In genomic region chr13:73972503-73972902, GRCh38 we compare ENCODE assay signal across 23 cellular contexts.
"Had no signal": no experiment of that assay in that cellular context is flagged by ENCODE, and none has a peak within 500 bp of the region (broad histone marks: within the 10 kb centered on the region; RNA-seq: fewer than 3 reads in every experiment).

No MANE protein-coding gene starts in this region.

- H3K36me3 ChIP-seq: brain microvascular endothelial cell, right atrium auricular region, stomach, thoracic aorta, upper lobe of right lung had no signal

- H3K27ac Mint-ChIP-seq: activated CD4-positive, alpha-beta T cell treated with anti-CD3 and anti-CD28 coated beads, Interleukin-2, amount 10 ng/mL, durations not matched to agents 24 days and 14 days; activated CD8-positive, alpha-beta T cell treated with anti-CD3 and anti-CD28 coated beads, Interleukin-2, amount 10 ng/mL, durations not matched to agents 7 days and 5 days; activated naive CD8-positive, alpha-beta T cell; nephron progenitor cell; progenitor cell of endocrine pancreas had no signal

- H3K27ac ChIP-seq: brain microvascular endothelial cell, foreskin keratinocyte, right atrium auricular region, skin epidermis, stomach, thoracic aorta, upper lobe of right lung had no signal

- ATAC-seq: activated CD8-positive, alpha-beta T cell treated with anti-CD3 and anti-CD28 coated beads, Interleukin-2, amount 10 ng/mL, durations not matched to agents 7 days and 5 days; foreskin keratinocyte; left ventricle myocardium superior; upper lobe of right lung had no signal

- H3K4me3 ChIP-seq: right atrium auricular region, skin epidermis, stomach, thoracic aorta, upper lobe of right lung had no signal

- H3K4me1 Mint-ChIP-seq: nephron progenitor cell had no signal

- H3K9me3 ChIP-seq: right atrium auricular region, stomach, thoracic aorta, upper lobe of right lung had no signal

- H3K4me3 Mint-ChIP-seq: activated CD4-positive, alpha-beta T cell treated with anti-CD3 and anti-CD28 coated beads, Interleukin-2, amount 10 ng/mL, durations not matched to agents 24 days and 14 days; activated CD8-positive, alpha-beta T cell treated with anti-CD3 and anti-CD28 coated beads, Interleukin-2, amount 10 ng/mL, durations not matched to agents 7 days and 5 days; activated naive CD8-positive, alpha-beta T cell; nephron progenitor cell had no signal

- H3K27me3 Mint-ChIP-seq: activated CD4-positive, alpha-beta T cell treated with anti-CD3 and anti-CD28 coated beads, Interleukin-2, amount 10 ng/mL, durations not matched to agents 24 days and 14 days; activated naive CD8-positive, alpha-beta T cell; progenitor cell of endocrine pancreas had no signal

- H3K4me1 ChIP-seq: foreskin keratinocyte, right atrium auricular region, upper lobe of right lung had no signal

- H3K27me3 ChIP-seq: brain microvascular endothelial cell, foreskin keratinocyte, right atrium auricular region, stomach, upper lobe of right lung had no signal

- DNase-seq: activated CD4-positive, alpha-beta T cell treated with anti-CD3 and anti-CD28 coated beads, Interleukin-2, amount 10 ng/mL, durations not matched to agents 24 days and 14 days; activated CD4-positive, CD25-positive, alpha-beta regulatory T cell; activated CD8-positive, alpha-beta memory T cell treated with anti-CD3 and anti-CD28 coated beads, Interleukin-2, amount 50 U/mL, for 4 hours; activated CD8-positive, alpha-beta T cell treated with anti-CD3 and anti-CD28 coated beads, Interleukin-2, amount 10 ng/mL, durations not matched to agents 7 days and 5 days; activated effector memory CD4-positive, alpha-beta T cell treated with anti-CD3 and anti-CD28 coated beads, Interleukin-2, amount 50 U/mL, for 16 hours; activated T-cell treated with anti-CD3 and anti-CD28 coated beads, Interleukin-2, amount 50 U/mL, for 48 hours; brain microvascular endothelial cell; effector memory CD4-positive, alpha-beta T cell; foreskin keratinocyte; glutamatergic neuron; hypothalamus; left ventricle myocardium superior; nephron progenitor cell; occipital lobe; stimulated activated CD4-positive, alpha-beta T cell treated with anti-CD3 and anti-CD28 coated beads, Interleukin-4, amount 100 ng/mL, for 4 hours; stimulated activated CD8-positive, alpha-beta memory T cell treated with anti-CD3 and anti-CD28 coated beads, Interleukin-4, amount 100 ng/mL, for 48 hours; stomach; upper lobe of right lung had no signal
